Comparison of ENCODE assay signal across 14 cellular contexts in the genomic region with DNA sequence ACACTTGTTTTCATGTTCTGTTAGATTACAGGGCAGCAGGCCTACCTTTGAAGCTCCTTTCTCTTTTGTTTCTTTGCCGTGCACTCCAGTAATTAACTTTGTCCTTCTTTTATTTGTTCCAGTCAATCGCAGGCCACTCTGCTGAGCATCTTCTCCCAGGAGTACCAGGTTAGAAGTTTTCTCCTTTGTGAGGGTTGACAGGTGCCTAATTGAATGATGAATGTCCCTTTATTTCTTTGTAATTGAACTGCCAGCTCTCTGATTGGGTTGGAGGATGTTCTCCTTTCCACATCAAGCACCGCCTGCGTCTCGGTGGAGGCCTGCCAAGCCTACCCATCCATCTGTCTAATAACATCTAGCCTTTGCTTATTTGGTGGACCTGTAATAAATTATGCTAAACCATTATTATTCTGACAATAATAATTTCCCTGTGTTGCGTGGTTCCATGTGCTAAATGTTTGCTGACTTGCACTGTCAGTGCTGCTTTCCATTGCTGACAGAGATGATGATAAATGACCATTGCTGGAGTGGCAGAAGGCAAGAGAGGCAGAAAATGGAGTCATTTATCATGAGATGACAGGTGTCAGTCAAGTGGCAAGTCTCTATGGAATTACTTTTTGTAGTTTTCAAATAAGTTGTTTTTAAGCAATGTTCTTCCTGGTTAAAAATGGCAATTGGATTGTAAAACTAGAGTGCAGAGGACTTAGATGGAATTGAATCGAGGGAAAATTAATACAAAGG.
A peak's percentile ranks its signal among the peaks of the same experiment; 100 is the strongest.
DNase-seq lines count a peak whose midpoint lies in the region; FAIRE-seq and TF ChIP-seq lines count a peak whose summit lies in the region.
"Had no signal": no experiment of that assay in that cellular context is flagged by ENCODE, and none has a peak within 500 bp of the region (broad histone marks: within the 10 kb centered on the region; RNA-seq: fewer than 3 reads in every experiment).

No MANE protein-coding gene starts in this region.

- H3K79me2 ChIP-seq in PC-9 (ENCODE audit: low read depth) (0 out of 2 replicates have a peak, but pooled peaks cover 4% of the 10 kb centered on the region), neural cell (replicated peaks; ENCODE audit: insufficient read depth, low read length) (no peaks in the 10 kb centered on the region)

- H4K20me1 ChIP-seq in PC-9 (ENCODE audit: insufficient read depth), result no peaks in the 10 kb centered on the region
- no peaks in the 10 kb centered on the region for H4K20me1 ChIP-seq in neural cell (ENCODE audit: insufficient read depth)
- H4K20me1 ChIP-seq: BLaER1 had no signal

- H3K27ac ChIP-seq in HEK293 (ENCODE audit: extremely low read depth, low read depth, low read length) (no peak overlapping the region), PC-9 (no peak overlapping the region), neural cell (ENCODE audit: low read length) (no peak overlapping the region), small intestine (ENCODE audit: low read depth in 1 of 2, low read length in 1 of 2) (no peak overlapping the region)
- H3K27ac ChIP-seq: BLaER1 had no signal

- no peaks in the 10 kb centered on the region for H3K36me3 ChIP-seq in HEK293 (ENCODE audit: control insufficient read depth in 2 of 2, insufficient read depth in 1 of 2, low read length in 2 of 2)
- H3K36me3 ChIP-seq in PC-9 (ENCODE audit: low read depth), result 0 out of 2 replicates have a peak, but pooled peaks cover 6% of the 10 kb centered on the region
- H3K36me3 ChIP-seq in neural cell (ENCODE audit: insufficient read depth, low read length), result no peaks in the 10 kb centered on the region
- no peaks in the 10 kb centered on the region for H3K36me3 ChIP-seq in small intestine (ENCODE audit: control insufficient read depth in 2 of 2, insufficient read depth in 2 of 2, low read length in 2 of 2)
- H3K36me3 ChIP-seq: BLaER1 had no signal

- peak; percentile 49 for TF ChIP-seq EP300 in neural cell (conservative IDR thresholded peaks at IDR 0.05; ENCODE audit: poor library complexity, severe bottlenecking)

- H3K4me1 ChIP-seq in HEK293 (ENCODE audit: control insufficient read depth, insufficient read depth, low read length) (no peaks in the 10 kb centered on the region), PC-9 (replicated peaks; ENCODE audit: insufficient read depth) (0 out of 2 replicates have a peak, but pooled peaks cover 14% of the 10 kb centered on the region), small intestine (ENCODE audit: control insufficient read depth in 2 of 2, insufficient read depth in 1 of 2, low read depth in 1 of 2, low read length in 1 of 2) (no peaks in the 10 kb centered on the region)
- H3K4me1 ChIP-seq: BLaER1 had no signal

- TF ChIP-seq RAD21 in neural cell (conservative IDR thresholded peaks at IDR 0.05), result no peak

- CTCF ChIA-PET in HEK293 (lab: Yijun Ruan, JAX) (no interaction called here), PC-9 (lab: Charles Lee) (no interaction called here)

- BruUV-seq in PC-9 (replicated peaks; lab: Mats Ljungman, UMichigan), result TSS peak; percentile 14

- TF ChIP-seq CTCF in HEK293 (tag by site-specific recombination; IDR thresholded peaks at IDR 0.05), result no peak
- TF ChIP-seq CTCF in PC-9 (conservative IDR thresholded peaks at IDR 0.05), result no peak
- no peak for TF ChIP-seq CTCF in neural cell (IDR thresholded peaks at IDR 0.05; ENCODE audit: poor library complexity, severe bottlenecking)

- intact Hi-C loops in PC-9 (cut with micrococcal nuclease; ENCODE audit: unreplicated experiment), result no loop called here

- POLR2A ChIA-PET in HEK293 (lab: Yijun Ruan, JAX) (no interaction called here), PC-9 (lab: Charles Lee; ENCODE audit: unreplicated experiment) (no interaction called here)

- no peaks in the 10 kb centered on the region for H3K27me3 ChIP-seq in PC-9 (ENCODE audit: insufficient read depth, low read depth)
- no peaks in the 10 kb centered on the region for H3K27me3 ChIP-seq in neural cell (ENCODE audit: insufficient read depth, low read depth, low read length)
- no peaks in the 10 kb centered on the region for H3K27me3 ChIP-seq in small intestine (ENCODE audit: control insufficient read depth in 2 of 2, insufficient read depth in 2 of 2, low read length in 2 of 2)
- H3K27me3 ChIP-seq: BLaER1 had no signal

- H3F3A ChIP-seq in PC-9 (ENCODE audit: insufficient read depth, low read depth) (no peaks in the 10 kb centered on the region), neural cell (ENCODE audit: insufficient read depth, low read length, poor library complexity, severe bottlenecking) (no peaks in the 10 kb centered on the region)

- H3K4me2 ChIP-seq in PC-9 (no peak overlapping the region), neural cell (ENCODE audit: low read length) (no peak overlapping the region)
- H3K4me2 ChIP-seq: BLaER1 had no signal

- H3K9me3 ChIP-seq in HEK293 (ENCODE audit: control insufficient read depth, insufficient read depth, low read depth, low read length), result no peaks in the 10 kb centered on the region
- no peaks in the 10 kb centered on the region for H3K9me3 ChIP-seq in PC-9 (ENCODE audit: insufficient read depth, low read depth)
- no peaks in the 10 kb centered on the region for H3K9me3 ChIP-seq in neural cell (ENCODE audit: low read length)
- no peaks in the 10 kb centered on the region for H3K9me3 ChIP-seq in small intestine (ENCODE audit: control insufficient read depth, low read depth)
- H3K9me3 ChIP-seq: BLaER1 had no signal

- DNase-seq in NCI-H146 (lab: John Stamatoyannopoulos, UW), result peak; percentile 84
- DNase-seq in PC-9, result no peak
- DNase-seq in DMS53 (lab: John Stamatoyannopoulos, UW), result no peak
- no peak for DNase-seq in NCI-H1092 treated with DMSO at 0.1 percent for 48 hours (lab: John Stamatoyannopoulos, UW)
- DNase-seq in small intestine, result no peak
- DNase-seq: activated CD4-positive, alpha-beta T cell treated with anti-CD3 and anti-CD28 coated beads for 36 hours; activated CD8-positive, alpha-beta memory T cell treated with anti-CD3 and anti-CD28 coated beads, Interleukin-2, amount 50 U/mL, for 4 hours; activated naive CD4-positive, alpha-beta T cell; MM.1S; NK-92 treated with Interleukin-12 subunit alpha and Interleukin-12 subunit beta, amount 100 ng/mL, for 24 hours; occipital lobe had no signal

- H3K4me3 ChIP-seq in HEK293 (ENCODE audit: low read depth, low read length), result no peak overlapping the region
- no peak overlapping the region for H3K4me3 ChIP-seq in PC-9
- no peak overlapping the region for H3K4me3 ChIP-seq in neural cell (ENCODE audit: low read length)
- H3K4me3 ChIP-seq in small intestine (ENCODE audit: low read depth in 1 of 2, low read length in 2 of 2), result no peak overlapping the region
- H3K4me3 ChIP-seq: BLaER1 had no signal

- H2AFZ ChIP-seq in PC-9 (no peak overlapping the region), neural cell (ENCODE audit: low read depth, low read length) (no peak overlapping the region)

- FAIRE-seq in small intestine (lab: Jason Lieb, UNC), result no peak

- H3K9me2 ChIP-seq in PC-9 (ENCODE audit: insufficient read depth), result no peaks in the 10 kb centered on the region
- no peaks in the 10 kb centered on the region for H3K9me2 ChIP-seq in neural cell (ENCODE audit: insufficient read depth, low read length)

- no peak overlapping the region for H3K9ac ChIP-seq in neural cell (ENCODE audit: low read length)
- H3K9ac ChIP-seq: BLaER1 had no signal

- WGBS in small intestine, 3 donors, result 67 to 75% (median 71%) methylated on average over 7 of the region's 7 CpGs

TF ChIP-seq in HEK293, 187 proteins besides CTCF, POLR2A, EP300 and RAD21 (continues in another document):
- TF ChIP-seq ZNF155 (tag by site-specific recombination; IDR thresholded peaks at IDR 0.05), result no peak

TF ChIP-seq in neural cell, 6 proteins besides CTCF, POLR2A, EP300 and RAD21:
- TF ChIP-seq POLR2AphosphoS5 (IDR thresholded peaks at IDR 0.05), result no peak
- TF ChIP-seq MXI1 (conservative IDR thresholded peaks at IDR 0.05; ENCODE audit: poor library complexity, severe bottlenecking), result no peak
- TF ChIP-seq SMC3 (conservative IDR thresholded peaks at IDR 0.05; ENCODE audit: poor library complexity), result no peak
